ENCODE assay signal across 23 cellular contexts in the genomic region with DNA sequence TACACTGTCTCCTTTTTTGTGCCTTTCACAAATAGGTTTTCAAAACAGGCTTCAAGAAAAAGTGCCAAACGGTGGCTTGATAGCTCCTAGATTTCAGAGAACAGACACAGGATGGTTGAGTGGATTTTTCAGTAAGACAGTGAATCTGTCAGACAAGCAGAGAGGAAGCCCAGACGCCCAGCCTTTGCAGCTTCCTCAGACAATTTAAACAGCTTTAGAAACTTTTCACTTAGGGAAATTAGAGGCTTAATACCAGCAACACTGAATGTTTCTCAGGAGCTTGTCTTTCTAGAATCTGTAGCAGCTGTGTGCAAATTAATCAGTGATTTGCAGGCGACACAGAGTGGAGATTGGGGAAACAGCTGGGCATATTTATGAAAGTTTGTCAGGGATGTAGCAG.
DNase-seq lines count a peak whose midpoint lies in the region; ATAC-seq and TF ChIP-seq lines count a peak whose summit lies in the region.
"Had no signal": no experiment of that assay in that cellular context is flagged by ENCODE, and none has a peak within 500 bp of the region (broad histone marks: within the 10 kb centered on the region; RNA-seq: fewer than 3 reads in every experiment).

No MANE protein-coding gene starts in this region.

- 19 to 31% methylated on average over 3 of the region's 3 CpGs for WGBS in body of pancreas, 2 donors

- DNase-seq in NCI-H82 (lab: John Stamatoyannopoulos, UW) (peak; percentile 53), NCI-H82 treated with DMSO at 0.1 percent for 48 hours (lab: John Stamatoyannopoulos, UW; ENCODE audit: unreplicated experiment) (no peak), SK-N-MC (ENCODE audit: low read depth, low spot score) (no peak), islet precursor cell (peak; percentile 66), left lobe of liver (ENCODE audit: low spot score) (no peak), Ammon's horn (ENCODE audit: low spot score) (no peak), body of pancreas (no peak), NCI-H748 (lab: John Stamatoyannopoulos, UW; ENCODE audit: unreplicated experiment) (no peak)
- DNase-seq: 8988T; activated CD4-positive, alpha-beta T cell treated with anti-CD3 and anti-CD28 coated beads, Interleukin-2, amount 10 ng/mL, durations not matched to agents 24 days and 14 days; CD4-positive, alpha-beta T cell; colonic mucosa; effector CD8-positive, alpha-beta T cell; KBM-7; naive thymus-derived CD4-positive, alpha-beta T cell; NCI-H1105; NCI-H1930; NCI-H510A treated with DMSO at 0.1 percent for 48 hours; SIG-M5; stimulated activated CD4-positive, alpha-beta T cell treated with anti-CD3 and anti-CD28 coated beads, Interleukin-15, amount 100 ng/mL, for 24 hours; stimulated activated CD4-positive, alpha-beta T cell treated with anti-CD3 and anti-CD28 coated beads, Interleukin-4, amount 100 ng/mL, for 4 hours; T1000 had no signal

- H3K9me3 ChIP-seq in SK-N-MC (ENCODE audit: low read depth, low read length) (no peaks in the 10 kb centered on the region), body of pancreas (no peaks in the 10 kb centered on the region)
- H3K9me3 ChIP-seq: colonic mucosa, tibial nerve had no signal

- H3K27ac ChIP-seq in SK-N-MC = peak overlapping the region; percentile 76
- no peak overlapping the region for H3K27ac ChIP-seq in body of pancreas
- H3K27ac ChIP-seq: colonic mucosa had no signal

- no peak overlapping the region for H3K9ac ChIP-seq in SK-N-MC (ENCODE audit: insufficient read length)

- no peak for ATAC-seq in left lobe of liver
- ATAC-seq in body of pancreas = no peak
- ATAC-seq: naive thymus-derived CD4-positive, alpha-beta T cell had no signal

- intact Hi-C loops in body of pancreas (cut with DNase I) = no loop called here

- H3K4me1 ChIP-seq in body of pancreas = no peaks in the 10 kb centered on the region
- H3K4me1 ChIP-seq: colonic mucosa had no signal

- no peak for TF ChIP-seq POLR2A in body of pancreas (IDR thresholded peaks at IDR 0.05)

- no peaks in the 10 kb centered on the region for H3K36me3 ChIP-seq in SK-N-MC (ENCODE audit: insufficient read depth, low read length)
- no peaks in the 10 kb centered on the region for H3K36me3 ChIP-seq in body of pancreas (replicated peaks in 1 of 2; ENCODE audit: insufficient read depth in 1 of 2, low read depth in 2 of 2)
- H3K36me3 ChIP-seq: colonic mucosa, tibial nerve had no signal

- H3K27me3 ChIP-seq in body of pancreas = no peaks in the 10 kb centered on the region
- H3K27me3 ChIP-seq: colonic mucosa, tibial nerve had no signal

- H3K4me3 ChIP-seq in SK-N-MC = peak overlapping the region; percentile 54
- H3K4me3 ChIP-seq in body of pancreas = no peak overlapping the region
- H3K4me3 ChIP-seq: colonic mucosa, tibial nerve had no signal

- TF ChIP-seq CTCF in body of pancreas (IDR thresholded peaks at IDR 0.05) = no peak

Comparison
In these comparisons a context has a peak if more than half of its experiments do, and no peak if none do; other contexts are left out.
1. DNase-seq: peak in NCI-H82 (single experiment) and islet precursor cell (single experiment); none in NCI-H82 treated with DMSO at 0.1 percent for 48 hours (single experiment), SK-N-MC (single experiment), left lobe of liver (single experiment), Ammon's horn (single experiment), body of pancreas (0 of 4) and NCI-H748 (single experiment).